In genomic region chr11:67649634-67650540, GRCh38 we compare ENCODE assay signal across 8 cellular contexts. TPM values are rescaled to one million over a fixed set of nuclear protein-coding genes. Genes with fewer than 3 reads are reported as not detected.
DNase-seq lines count a peak whose midpoint lies in the region; ATAC-seq and TF ChIP-seq lines count a peak whose summit lies in the region.
"Had no signal": no experiment of that assay in that cellular context is flagged by ENCODE, and none has a peak within 500 bp of the region (broad histone marks: within the 10 kb centered on the region; RNA-seq: fewer than 3 reads in every experiment).

No MANE protein-coding gene starts in this region.

- no peaks in the 10 kb centered on the region for H3K27me3 Mint-ChIP-seq in effector memory CD8-positive, alpha-beta T cell

- no peak for TF ChIP-seq POLR2A in prostate gland (IDR thresholded peaks at IDR 0.05)

- ATAC-seq in effector memory CD8-positive, alpha-beta T cell (replicated peaks), result peak; percentile 5
- ATAC-seq in GM21576 (IDR thresholded peaks at IDR 0.05; ENCODE audit: unreplicated experiment), result no peak
- no peak for ATAC-seq in GM19328 (IDR thresholded peaks at IDR 0.05; ENCODE audit: unreplicated experiment)
- ATAC-seq in HG03039 (IDR thresholded peaks at IDR 0.05; ENCODE audit: unreplicated experiment), result no peak

- TF ChIP-seq CTCF in GM12864 (IDR thresholded peaks at IDR 0.05; ENCODE audit: low read depth, low read length, missing control alignments) (no peak), prostate gland (IDR thresholded peaks at IDR 0.05) (no peak)

- H3K9me3 ChIP-seq in prostate gland, result no peaks in the 10 kb centered on the region

- WGBS in prostate gland, result 78% methylated on average over 22 of the region's 22 CpGs

- peak overlapping the region; percentile 88 to 89 for H3K4me3 Mint-ChIP-seq in effector memory CD8-positive, alpha-beta T cell

- DNase-seq in GM12864 (ENCODE audit: low read depth), result no peak
- peak; percentile 46 for DNase-seq in NAMALWA (ENCODE audit: low spot score)
- DNase-seq in effector memory CD8-positive, alpha-beta T cell, result no peak
- DNase-seq in prostate gland (ENCODE audit: low spot score), result no peak
- DNase-seq: NCI-H1694 treated with DMSO at 0.1 percent for 48 hours had no signal

- H3K27me3 ChIP-seq in prostate gland (replicated peaks; ENCODE audit: insufficient read depth), result no peaks in the 10 kb centered on the region

- peak overlapping the region; percentile 92 for H3K27ac Mint-ChIP-seq in effector memory CD8-positive, alpha-beta T cell

- H3K9me3 Mint-ChIP-seq in effector memory CD8-positive, alpha-beta T cell, result no peaks in the 10 kb centered on the region

- H3K4me3 ChIP-seq in GM12864 (ENCODE audit: low read depth, low read length) (peak overlapping the region; percentile 46), prostate gland (peak overlapping the region; percentile 5 to 13)

- peaks cover 5% of the 10 kb centered on the region for H3K36me3 Mint-ChIP-seq in effector memory CD8-positive, alpha-beta T cell (ENCODE audit: insufficient read depth)

- H3K4me1 ChIP-seq in prostate gland (replicated peaks), result no peaks in the 10 kb centered on the region

- H3K36me3 ChIP-seq in prostate gland, result no peaks in the 10 kb centered on the region

- H3K27ac ChIP-seq in prostate gland, result no peak overlapping the region

- H3K4me1 Mint-ChIP-seq in effector memory CD8-positive, alpha-beta T cell (ENCODE audit: low read depth in 2 of 2), result peaks cover 30 to 38% of the 10 kb centered on the region in 2 donors

- intact Hi-C loops in prostate gland (cut with DNase I), result no loop called here

RNA-seq across cellular contexts. Expression of gene ACY3, which starts 0.6 kb away (rescaled TPM):
- total RNA-seq in prostate gland, result 1 to 10 TPM in 1 of 2 donors, not detected in 1; 1.7 TPM

RNA-seq across cellular contexts. Expression of gene TBX10, which starts 10.3 kb away (rescaled TPM):
- not detected for total RNA-seq in prostate gland

RNA-seq across cellular contexts. Expression of gene NUDT8, which starts 20.1 kb away (rescaled TPM):
- 10 to 100 TPM in 1 of 2 donors, 1 to 10 TPM in 1; 7.2 to 29.2 TPM for total RNA-seq in prostate gland

RNA-seq across cellular contexts. Expression of gene ALDH3B2, which starts 24.5 kb away (rescaled TPM):
- total RNA-seq in prostate gland, result 1 to 10 TPM; 1.8 to 4.4 TPM

RNA-seq across cellular contexts. Expression of gene NDUFV1, which starts 43.2 kb away (rescaled TPM):
- total RNA-seq in prostate gland, result 100 to 1,000 TPM; 190 to 260 TPM
